Comparison of ENCODE assay signal across 17 cellular contexts in genomic region chr3:140384028-140384771, GRCh38.
"Had no signal": no experiment of that assay in that cellular context is flagged by ENCODE, and none has a peak within 500 bp of the region (broad histone marks: within the 10 kb centered on the region; RNA-seq: fewer than 3 reads in every experiment).

No MANE protein-coding gene starts in this region.

- DNase-seq: activated CD4-positive, alpha-beta T cell treated with anti-CD3 and anti-CD28 coated beads for 4 hours; activated CD8-positive, alpha-beta T cell treated with anti-CD3 and anti-CD28 coated beads for 36 hours; activated naive CD4-positive, alpha-beta T cell treated with Interleukin-2 at 50 U/mL for 16 hours; caudate nucleus; effector CD4-positive, alpha-beta T cell; gastrocnemius medialis; heart right ventricle; islet precursor cell; naive B cell; stimulated activated CD4-positive, alpha-beta T cell treated with anti-CD3 and anti-CD28 coated beads, Interleukin-2, amount 100 ng/mL, for 24 hours; stimulated activated naive B cell treated with anti-CD40 and anti-IgM and Interleukin-4, amounts not matched to agents 10 μg/mL and 1 μg/mL and 100 μg/mL, for 72 hours; upper lobe of right lung had no signal

- H3K4me1 Mint-ChIP-seq: naive B cell; stimulated activated naive B cell treated with anti-CD40 and anti-IgM and Interleukin-4, amounts not matched to agents 10 μg/mL and 1 μg/mL and 100 μg/mL, for 72 hours had no signal

- H3K9me3 Mint-ChIP-seq: activated CD8-positive, alpha-beta T cell treated with anti-CD3 and anti-CD28 coated beads for 36 hours; activated T-helper 1 cell treated with anti-CD3 and anti-CD28 coated beads, Interleukin-12 subunit alpha, Interleukin-12 subunit beta, Interleukin-2, Interleukin-4 antibody, amounts not matched to agents 30 ng/mL and 10 ng/mL and 1 ng/mL, durations not matched to agents 14 hours and 24 hours and 36 hours; T-helper 1 cell treated with Interleukin-12 subunit alpha and Interleukin-12 subunit beta and Interleukin-4 antibody, amounts not matched to agents 30 μg/mL and 1 μg/mL, for 36 hours had no signal

- H3K36me3 Mint-ChIP-seq: naive B cell; stimulated activated naive B cell treated with anti-CD40 and anti-IgM and Interleukin-4, amounts not matched to agents 10 μg/mL and 1 μg/mL and 100 μg/mL, for 72 hours had no signal

- H3K4me3 Mint-ChIP-seq: activated CD8-positive, alpha-beta T cell treated with anti-CD3 and anti-CD28 coated beads for 36 hours; activated T-helper 1 cell treated with anti-CD3 and anti-CD28 coated beads, Interleukin-12 subunit alpha, Interleukin-12 subunit beta, Interleukin-2, Interleukin-4 antibody, amounts not matched to agents 30 ng/mL and 10 ng/mL and 1 ng/mL, durations not matched to agents 14 hours and 24 hours and 36 hours; naive B cell; stimulated activated naive B cell treated with anti-CD40 and anti-IgM and Interleukin-4, amounts not matched to agents 10 μg/mL and 1 μg/mL and 100 μg/mL, for 72 hours; T-helper 1 cell treated with Interleukin-12 subunit alpha and Interleukin-12 subunit beta and Interleukin-4 antibody, amounts not matched to agents 30 μg/mL and 1 μg/mL, for 36 hours had no signal

- H3K27ac Mint-ChIP-seq: activated CD8-positive, alpha-beta T cell treated with anti-CD3 and anti-CD28 coated beads for 36 hours; activated T-helper 1 cell treated with anti-CD3 and anti-CD28 coated beads, Interleukin-12 subunit alpha, Interleukin-12 subunit beta, Interleukin-2, Interleukin-4 antibody, amounts not matched to agents 30 ng/mL and 10 ng/mL and 1 ng/mL, durations not matched to agents 14 hours and 24 hours and 36 hours; naive B cell; stimulated activated naive B cell treated with anti-CD40 and anti-IgM and Interleukin-4, amounts not matched to agents 10 μg/mL and 1 μg/mL and 100 μg/mL, for 72 hours; T-helper 1 cell treated with Interleukin-12 subunit alpha and Interleukin-12 subunit beta and Interleukin-4 antibody, amounts not matched to agents 30 μg/mL and 1 μg/mL, for 36 hours had no signal

- H3K27me3 Mint-ChIP-seq: naive B cell; stimulated activated naive B cell treated with anti-CD40 and anti-IgM and Interleukin-4, amounts not matched to agents 10 μg/mL and 1 μg/mL and 100 μg/mL, for 72 hours had no signal

- H3K27me3 ChIP-seq: gastrocnemius medialis, heart right ventricle, neutrophil, right atrium auricular region, upper lobe of right lung had no signal

- H3K4me3 ChIP-seq: coronary artery, gastrocnemius medialis, heart right ventricle, right atrium auricular region, upper lobe of right lung had no signal

- H3K36me3 ChIP-seq: gastrocnemius medialis, heart right ventricle, neutrophil, right atrium auricular region, upper lobe of right lung had no signal

- H3K4me1 ChIP-seq: gastrocnemius medialis, upper lobe of right lung had no signal

- H3K27ac ChIP-seq: coronary artery, gastrocnemius medialis, heart right ventricle, neutrophil, right atrium auricular region, upper lobe of right lung had no signal

- H3K9me3 ChIP-seq: gastrocnemius medialis, neutrophil, right atrium auricular region, upper lobe of right lung had no signal

- ATAC-seq: activated CD8-positive, alpha-beta T cell treated with anti-CD3 and anti-CD28 coated beads for 36 hours; stimulated activated naive B cell treated with anti-CD40 and anti-IgM and Interleukin-4, amounts not matched to agents 10 μg/mL and 1 μg/mL and 100 μg/mL, for 72 hours; upper lobe of right lung had no signal
